In the genomic region with DNA sequence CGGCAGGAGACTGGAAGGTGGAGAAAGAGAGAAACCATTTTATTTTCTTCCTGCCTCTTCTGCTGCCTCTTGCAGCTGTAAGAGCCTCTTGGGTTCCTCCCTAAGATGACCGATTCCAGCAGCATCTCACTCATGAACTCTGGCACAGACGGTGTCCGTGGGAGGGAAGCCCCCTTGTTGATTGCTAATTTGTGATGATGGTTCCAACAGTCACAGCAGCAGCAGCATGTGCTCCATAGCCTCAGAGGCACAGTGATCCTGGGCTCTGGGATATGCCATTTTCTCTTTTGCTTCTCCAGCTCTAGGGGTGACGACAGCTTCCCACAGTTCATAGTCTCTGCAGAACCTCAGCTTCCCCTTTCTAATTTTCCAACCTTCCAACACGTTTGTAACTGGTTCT, we compare ENCODE assay signal across 27 cellular contexts.
A peak's percentile ranks its signal among the peaks of the same experiment; 100 is the strongest.
DNase-seq lines count a peak whose midpoint lies in the region; ATAC-seq and TF ChIP-seq lines count a peak whose summit lies in the region.
"Had no signal": no experiment of that assay in that cellular context is flagged by ENCODE, and none has a peak within 500 bp of the region (broad histone marks: within the 10 kb centered on the region; RNA-seq: fewer than 3 reads in every experiment).

No MANE protein-coding gene starts in this region.

- peaks cover 65% of the 10 kb centered on the region for H3K4me1 Mint-ChIP-seq in dendritic cell treated with granulocyte-macrophage colony-stimulating factor and Interleukin-4, amounts not matched to agents 40 ng/mL and 50 ng/mL, for 4 days (ENCODE audit: low read depth)
- no peaks in the 10 kb centered on the region for H3K4me1 Mint-ChIP-seq in activated naive CD4-positive, alpha-beta T cell treated with anti-CD3 and anti-CD28 coated beads, Interleukin-2, amount 10 ng/mL, durations not matched to agents 7 days and 5 days

- H3K27me3 ChIP-seq in right atrium auricular region: no peaks in the 10 kb centered on the region
- H3K27me3 ChIP-seq in osteoblast (ENCODE audit: insufficient read depth, low read length): no peaks in the 10 kb centered on the region
- H3K27me3 ChIP-seq: brain microvascular endothelial cell, left lung had no signal

- no peak overlapping the region for H3K4me2 ChIP-seq in osteoblast (ENCODE audit: insufficient read depth, low read length)
- H3K4me2 ChIP-seq: A549 had no signal

- H4K20me1 ChIP-seq in osteoblast (ENCODE audit: insufficient read depth, low read length): no peaks in the 10 kb centered on the region

- H3K4me3 Mint-ChIP-seq in dendritic cell treated with granulocyte-macrophage colony-stimulating factor and Interleukin-4, amounts not matched to agents 40 ng/mL and 50 ng/mL, for 4 days: no peak overlapping the region
- no peak overlapping the region for H3K4me3 Mint-ChIP-seq in activated naive CD4-positive, alpha-beta T cell treated with anti-CD3 and anti-CD28 coated beads, Interleukin-2, amount 10 ng/mL, durations not matched to agents 7 days and 5 days
- H3K4me3 Mint-ChIP-seq: B cell; nephron; stimulated activated naive B cell treated with anti-CD40 and anti-IgM and Interleukin-4, amounts not matched to agents 10 μg/mL and 1 μg/mL and 100 μg/mL, for 72 hours had no signal

- DNase-seq in right atrium auricular region (ENCODE audit: low spot score) (peak; percentile 54), Right ventricle myocardium superior (no peak), osteoblast (ENCODE audit: insufficient read length, low spot score, missing footprints) (peak; percentile 31), GDM1 (lab: John Stamatoyannopoulos, UW) (no peak), NCI-H1694 treated with DMSO at 0.1 percent for 48 hours (lab: John Stamatoyannopoulos, UW) (no peak), DMS53 (lab: John Stamatoyannopoulos, UW) (no peak)
- DNase-seq in activated naive CD4-positive, alpha-beta T cell treated with anti-CD3 and anti-CD28 coated beads, Interleukin-2, amount 10 ng/mL, durations not matched to agents 7 days and 5 days: no peak
- DNase-seq: activated CD4-positive, alpha-beta T cell treated with anti-CD3 and anti-CD28 coated beads, Interleukin-2, amount 50 U/mL, for 1 hour; activated gamma-delta T cell treated with Interleukin-2 at 50 U/mL for 16 hours; activated T-cell treated with anti-CD3 and anti-CD28 coated beads for 4 hours; brain microvascular endothelial cell; COR-L47; cortex of kidney; GM23248; midbrain; NCI-H1436; NCI-H526; psoas muscle; small intestine; stimulated activated naive B cell treated with anti-CD40 and anti-IgM and Interleukin-4, amounts not matched to agents 10 μg/mL and 1 μg/mL and 100 μg/mL, for 72 hours had no signal

- peaks cover 5% of the 10 kb centered on the region for H3K27me3 Mint-ChIP-seq in dendritic cell treated with granulocyte-macrophage colony-stimulating factor and Interleukin-4, amounts not matched to agents 40 ng/mL and 50 ng/mL, for 4 days
- peaks cover 12% of the 10 kb centered on the region for H3K27me3 Mint-ChIP-seq in activated naive CD4-positive, alpha-beta T cell treated with anti-CD3 and anti-CD28 coated beads, Interleukin-2, amount 10 ng/mL, durations not matched to agents 7 days and 5 days
- H3K27me3 Mint-ChIP-seq: stimulated activated naive B cell treated with anti-CD40 and anti-IgM and Interleukin-4, amounts not matched to agents 10 μg/mL and 1 μg/mL and 100 μg/mL, for 72 hours had no signal

- no peaks in the 10 kb centered on the region for H3K4me1 ChIP-seq in right atrium auricular region
- H3K4me1 ChIP-seq in osteoblast (ENCODE audit: insufficient read depth, low read length): no peaks in the 10 kb centered on the region
- H3K4me1 ChIP-seq: A549, psoas muscle had no signal

- H3K27ac ChIP-seq in right atrium auricular region: no peak overlapping the region
- H3K27ac ChIP-seq in osteoblast (ENCODE audit: low read depth, low read length): no peak overlapping the region
- H3K27ac ChIP-seq: A549, brain microvascular endothelial cell, GM23248, left lung, psoas muscle, VCaP had no signal

- H3K36me3 ChIP-seq in right atrium auricular region: no peaks in the 10 kb centered on the region
- no peaks in the 10 kb centered on the region for H3K36me3 ChIP-seq in osteoblast (ENCODE audit: insufficient read depth, low read length)
- H3K36me3 ChIP-seq: brain microvascular endothelial cell, left lung had no signal

- CTCF ChIA-PET in activated naive CD4-positive, alpha-beta T cell treated with anti-CD3 and anti-CD28 coated beads, Interleukin-2, amount 10 ng/mL, durations not matched to agents 7 days and 5 days (lab: Charles Lee): no interaction called here

- intact Hi-C loops in Right ventricle myocardium superior (cut with DNase I): no loop called here
- intact Hi-C loops in dendritic cell treated with granulocyte-macrophage colony-stimulating factor and Interleukin-4, amounts not matched to agents 40 ng/mL and 50 ng/mL, for 4 days (cut with micrococcal nuclease): no loop called here

- H3K36me3 Mint-ChIP-seq in dendritic cell treated with granulocyte-macrophage colony-stimulating factor and Interleukin-4, amounts not matched to agents 40 ng/mL and 50 ng/mL, for 4 days (ENCODE audit: low read depth): no peaks in the 10 kb centered on the region
- H3K36me3 Mint-ChIP-seq in activated naive CD4-positive, alpha-beta T cell treated with anti-CD3 and anti-CD28 coated beads, Interleukin-2, amount 10 ng/mL, durations not matched to agents 7 days and 5 days: no peaks in the 10 kb centered on the region
- H3K36me3 Mint-ChIP-seq: stimulated activated naive B cell treated with anti-CD40 and anti-IgM and Interleukin-4, amounts not matched to agents 10 μg/mL and 1 μg/mL and 100 μg/mL, for 72 hours had no signal

- no peak for ATAC-seq in Right ventricle myocardium superior (ENCODE audit: poor library complexity)
- ATAC-seq: A549; left lung; psoas muscle; SK-N-SH treated with all-trans-retinoic acid at 6 μM for 48 hours; stimulated activated naive B cell treated with anti-CD40 and anti-IgM and Interleukin-4, amounts not matched to agents 10 μg/mL and 1 μg/mL and 100 μg/mL, for 72 hours had no signal

- no peak overlapping the region for H2AFZ ChIP-seq in osteoblast (ENCODE audit: low read length)
- H2AFZ ChIP-seq: GM23248 had no signal

- TF ChIP-seq CTCF in right atrium auricular region (IDR thresholded peaks at IDR 0.05): no peak
- no peak for TF ChIP-seq CTCF in osteoblast (IDR thresholded peaks at IDR 0.05; ENCODE audit: extremely low read depth, low read depth, low read length)

- no peaks in the 10 kb centered on the region for H3K9me3 Mint-ChIP-seq in dendritic cell treated with granulocyte-macrophage colony-stimulating factor and Interleukin-4, amounts not matched to agents 40 ng/mL and 50 ng/mL, for 4 days
- H3K9me3 Mint-ChIP-seq in activated naive CD4-positive, alpha-beta T cell treated with anti-CD3 and anti-CD28 coated beads, Interleukin-2, amount 10 ng/mL, durations not matched to agents 7 days and 5 days: no peaks in the 10 kb centered on the region
- H3K9me3 Mint-ChIP-seq: nephron; stimulated activated naive B cell treated with anti-CD40 and anti-IgM and Interleukin-4, amounts not matched to agents 10 μg/mL and 1 μg/mL and 100 μg/mL, for 72 hours had no signal

- H3K79me2 ChIP-seq in osteoblast (ENCODE audit: insufficient read depth, low read length): no peaks in the 10 kb centered on the region

- H3K27ac Mint-ChIP-seq in dendritic cell treated with granulocyte-macrophage colony-stimulating factor and Interleukin-4, amounts not matched to agents 40 ng/mL and 50 ng/mL, for 4 days: peak overlapping the region; percentile 69
- H3K27ac Mint-ChIP-seq in activated naive CD4-positive, alpha-beta T cell treated with anti-CD3 and anti-CD28 coated beads, Interleukin-2, amount 10 ng/mL, durations not matched to agents 7 days and 5 days: no peak overlapping the region
- H3K27ac Mint-ChIP-seq: B cell; stimulated activated naive B cell treated with anti-CD40 and anti-IgM and Interleukin-4, amounts not matched to agents 10 μg/mL and 1 μg/mL and 100 μg/mL, for 72 hours had no signal

- H3K9me3 ChIP-seq in right atrium auricular region (no peaks in the 10 kb centered on the region), osteoblast (ENCODE audit: low read depth, low read length) (no peaks in the 10 kb centered on the region)
- H3K9me3 ChIP-seq: A549, left lung, psoas muscle had no signal

- H3K4me3 ChIP-seq in right atrium auricular region (no peak overlapping the region), osteoblast (ENCODE audit: insufficient read depth, low read length) (no peak overlapping the region)
- H3K4me3 ChIP-seq: A549, GM23248, left lung, psoas muscle had no signal

Comparison
In these comparisons a context has a peak if more than half of its experiments do, and no peak if none do; other contexts are left out.
1. DNase-seq: peak in right atrium auricular region (single experiment) and osteoblast (single experiment); none in Right ventricle myocardium superior (single experiment), activated naive CD4-positive, alpha-beta T cell treated with anti-CD3 and anti-CD28 coated beads, Interleukin-2, amount 10 ng/mL, durations not matched to agents 7 days and 5 days (single experiment), GDM1 (single experiment), NCI-H1694 treated with DMSO at 0.1 percent for 48 hours (single experiment) and DMS53 (single experiment).